In genomic region chr11:64244966-64245365, GRCh38 we compare ENCODE assay signal across 9 cellular contexts. TPM values are rescaled to one million over a fixed set of nuclear protein-coding genes. Genes with fewer than 3 reads are reported as not detected.
DNase-seq lines count a peak whose midpoint lies in the region; ATAC-seq, FAIRE-seq and TF ChIP-seq lines count a peak whose summit lies in the region.
"Had no signal": no experiment of that assay in that cellular context is flagged by ENCODE, and none has a peak within 500 bp of the region (broad histone marks: within the 10 kb centered on the region; RNA-seq: fewer than 3 reads in every experiment).

No MANE protein-coding gene starts in this region.

- no peak overlapping the region for H3K27ac Mint-ChIP-seq in activated naive CD4-positive, alpha-beta T cell treated with anti-CD3 and anti-CD28 coated beads, Interleukin-2, amount 50 U/mL, for 24 hours

- no peaks in the 10 kb centered on the region for H3K27me3 Mint-ChIP-seq in activated naive CD4-positive, alpha-beta T cell treated with anti-CD3 and anti-CD28 coated beads, Interleukin-2, amount 50 U/mL, for 24 hours

- no peaks in the 10 kb centered on the region for H3K27me3 ChIP-seq in GM12878 (replicated peaks in 1 of 2; ENCODE audit: control insufficient read depth in 2 of 2, insufficient read depth in 2 of 2, low read length in 1 of 2)
- no peaks in the 10 kb centered on the region for H3K27me3 ChIP-seq in lower lobe of right lung (ENCODE audit: low read depth)
- no peaks in the 10 kb centered on the region for H3K27me3 ChIP-seq in upper lobe of right lung

- H3K9me3 Mint-ChIP-seq in activated naive CD4-positive, alpha-beta T cell treated with anti-CD3 and anti-CD28 coated beads, Interleukin-2, amount 50 U/mL, for 24 hours = no peaks in the 10 kb centered on the region

- peaks cover 25% of the 10 kb centered on the region for H3K4me1 Mint-ChIP-seq in activated naive CD4-positive, alpha-beta T cell treated with anti-CD3 and anti-CD28 coated beads, Interleukin-2, amount 50 U/mL, for 24 hours

- no peak; the same call in 1 of the 2 replicates for TF ChIP-seq POLR2A in GM12878 (IDR thresholded peaks at IDR 0.05; ENCODE audit: low read depth, low read length)

- in situ Hi-C loops in GM12878 (cut with MboI) = loop anchor here (25.0 kb wide), 1 partner anchor 1617 kb away; the partner anchor contains the start of genes CFL1, EFEMP2 and MUS81

- SMC1A ChIA-PET in GM12878 (lab: Charles Lee; ENCODE audit: uncharacterized antibody, unreplicated experiment) = interaction anchor here (1.8 to 2.0 kb wide), 2 partner anchors 38 to 41 kb away, joined by 5 to 7 read pairs; partner anchors contain the start of gene FERMT3

- TF ChIP-seq RAD21 in GM12878 (IDR thresholded peaks at IDR 0.05; ENCODE audit: insufficient read depth, low read depth, low read length) = no peak

- RAD21 ChIA-PET in GM12878 (lab: Charles Lee; ENCODE audit: unreplicated experiment) = interaction anchor here (0.6 to 8.6 kb wide), 5 partner anchors 11 to 110 kb away, joined by 3 to 104 read pairs (median 4); partner anchors contain the start of genes FERMT3, MACROD1 and VEGFB

- H2AFZ ChIP-seq in GM12878 (ENCODE audit: control insufficient read depth, low read depth, low read length) = no peak overlapping the region

- peak overlapping the region; percentile 80 for H3K4me2 ChIP-seq in GM12878 (ENCODE audit: control insufficient read depth, insufficient read depth)

- peaks cover 0 to 10% of the 10 kb centered on the region in 2 experiments; a peak in 2 of 4 replicates for H3K36me3 ChIP-seq in GM12878 (ENCODE audit: control insufficient read depth in 2 of 2, insufficient read depth in 2 of 2, low read length in 1 of 2)
- peaks cover 13% of the 10 kb centered on the region for H3K36me3 ChIP-seq in lower lobe of right lung
- peaks cover 13% of the 10 kb centered on the region for H3K36me3 ChIP-seq in upper lobe of right lung

- TF ChIP-seq CTCF in GM12878 (IDR thresholded peaks at IDR 0.05 in 2 of 3, conservative IDR thresholded peaks at IDR 0.05 in 1 of 3; ENCODE audit: control insufficient read depth in 2 of 3, extremely low read depth in 1 of 3, insufficient read depth in 1 of 3, low read depth in 3 of 3, low read length in 3 of 3) = no peak
- TF ChIP-seq CTCF in lower lobe of right lung (IDR thresholded peaks at IDR 0.05) = no peak
- no peak for TF ChIP-seq CTCF in upper lobe of right lung (IDR thresholded peaks at IDR 0.05)

- H3K27ac ChIP-seq in GM12878 (ENCODE audit: control insufficient read depth, insufficient read depth) (peak overlapping the region; percentile 90), lower lobe of right lung (peak overlapping the region; percentile 72), upper lobe of right lung (peak overlapping the region; percentile 66)

- H3K4me3 ChIP-seq in GM12878 (peak overlapping the region; percentile 91), lower lobe of right lung (peak overlapping the region; percentile 76), upper lobe of right lung (peak overlapping the region; percentile 73)

- CTCF ChIA-PET in GM12878 (lab: Yijun Ruan, JAX) = interaction anchor here (1.0 to 6.2 kb wide), 6 partner anchors 24 to 60 kb away, joined by 3 to 66 read pairs (median 10); partner anchors contain the start of genes CATSPERZ and FERMT3

- H3K9ac ChIP-seq in GM12878 (ENCODE audit: control insufficient read depth, insufficient read depth, low read length) = peak overlapping the region; percentile 92

- FAIRE-seq in GM12878 (lab: Jason Lieb, UNC) = no peak
- FAIRE-seq: HTR-8/SVneo had no signal

- H3K9me3 ChIP-seq in GM12878 (replicated peaks; ENCODE audit: control insufficient read depth, insufficient read depth, low read length) = no peaks in the 10 kb centered on the region
- no peaks in the 10 kb centered on the region for H3K9me3 ChIP-seq in lower lobe of right lung
- no peaks in the 10 kb centered on the region for H3K9me3 ChIP-seq in upper lobe of right lung

- ATAC-seq in GM12878 = no peak
- no peak for ATAC-seq in lower lobe of right lung
- no peak for ATAC-seq in upper lobe of right lung
- ATAC-seq in HG02759 (IDR thresholded peaks at IDR 0.05; ENCODE audit: unreplicated experiment) = no peak

- 6% methylated on average over 6 of the region's 6 CpGs for WGBS in GM12878 (ENCODE audit: insufficient coverage, insufficient replicate concordance, low lambda C conversion rate, missing lambda C conversion rate)

- H3K36me3 Mint-ChIP-seq in activated naive CD4-positive, alpha-beta T cell treated with anti-CD3 and anti-CD28 coated beads, Interleukin-2, amount 50 U/mL, for 24 hours = no peaks in the 10 kb centered on the region

- H3K79me2 ChIP-seq in GM12878 (ENCODE audit: control insufficient read depth, insufficient read depth, low read length) = peaks cover 38% of the 10 kb centered on the region

- H3K4me1 ChIP-seq in GM12878 (ENCODE audit: control insufficient read depth, insufficient read depth, low read length) (peaks cover 16% of the 10 kb centered on the region), lower lobe of right lung (peaks cover 42% of the 10 kb centered on the region), upper lobe of right lung (peaks cover 27% of the 10 kb centered on the region)

- POLR2A ChIA-PET in GM12878 (lab: Charles Lee) = interaction anchor here (1.3 to 7.4 kb wide), 10 partner anchors 12 to 61 kb away, joined by 3 to 82 read pairs (median 6); partner anchors contain the start of genes BAD, DNAJC4, ESRRA and FERMT3

- H3K4me3 Mint-ChIP-seq in activated naive CD4-positive, alpha-beta T cell treated with anti-CD3 and anti-CD28 coated beads, Interleukin-2, amount 50 U/mL, for 24 hours = peak overlapping the region; percentile 95

- DNase-seq in activated naive CD4-positive, alpha-beta T cell treated with Interleukin-2 at 50 U/mL for 16 hours = no peak
- DNase-seq in GM12878 (ENCODE audit: low read depth, low spot score) = no peak
- DNase-seq in lower lobe of right lung = no peak
- DNase-seq in upper lobe of right lung = no peak
- DNase-seq in NCI-H1092 treated with DMSO at 0.1 percent for 48 hours (lab: John Stamatoyannopoulos, UW) = no peak
- no peak for DNase-seq in GM03348 (ENCODE audit: low spot score)

- intact Hi-C loops in GM12878 (cut with micrococcal nuclease; ENCODE audit: unreplicated experiment) (no loop called here), lower lobe of right lung (cut with DNase I) (no loop called here), upper lobe of right lung (cut with DNase I) (no loop called here)

- BruUV-seq in GM12878 (replicated peaks; lab: Mats Ljungman, UMichigan) = no TSS peak

- no peak for TF ChIP-seq EP300 in GM12878 (IDR thresholded peaks at IDR 0.05; ENCODE audit: borderline replicate concordance in 1 of 2, control insufficient read depth in 1 of 2, low read depth in 2 of 2, low read length in 2 of 2)

- no peaks in the 10 kb centered on the region for H4K20me1 ChIP-seq in GM12878 (ENCODE audit: control insufficient read depth, insufficient read depth)

RNA-seq across cellular contexts. Expression of gene PPP1R14B, which starts 1.8 kb away (rescaled TPM):
- 10.7 and 13.0 TPM in 2 replicates for total RNA-seq in GM12878 (2013; cell fraction: nucleolus; rRNA removed)
- total RNA-seq in GM12878 (2014; rRNA removed) (219 and 251 TPM in 2 replicates), GM12878 (2014; rRNA removed; fragmentation: Illumina TruSeq; extraction: Trizol) (170 and 195 TPM in 2 replicates), GM12878 (2021) (264 and 283 TPM in 2 replicates), lower lobe of right lung (55.4 TPM), upper lobe of right lung (76.5 TPM)
- polyA plus RNA-seq in GM12878 (2011; ENCODE audit: low read depth) = 46.9 TPM
- polyA plus RNA-seq in GM12878 (2011; rRNA removed) (75.7 and 138 TPM in 2 replicates), GM12878 (2014; fragmentation: Illumina TruSeq; extraction: Trizol) (42.7 and 109 TPM in 2 replicates), GM12878 (2014; fragmentation: Nextera tagmentation; extraction: Ambion mirVana) (10 to 100 TPM in 1 of 2 experiments, 1 to 10 TPM in 1; 8.4 to 27.7 TPM), GM12878 (2014; rRNA removed) (222 and 270 TPM in 2 replicates), GM12878 (2016; fragmentation: Nextera tagmentation; extraction: Ambion mirVana) (10 to 100 TPM; 59.7 to 84.0 TPM)
- 154 and 216 TPM in 2 replicates for polyA plus RNA-seq in GM12878 (2011; cell fraction: cytosol; rRNA removed)
- polyA plus RNA-seq in GM12878 (2011; cell fraction: nucleus; rRNA removed) = 118 and 123 TPM in 2 replicates
- polyA plus RNA-seq in GM12878 (2012) = 119 TPM in 2 replicates
- polyA minus RNA-seq in GM12878 (2011; rRNA and poly(A)+ RNA removed) = 29.3 and 51.8 TPM in 2 replicates
- polyA minus RNA-seq in GM12878 (2011; cell fraction: cytosol; rRNA and poly(A)+ RNA removed) = 30.6 and 32.9 TPM in 2 replicates
- polyA minus RNA-seq in GM12878 (2011; cell fraction: nucleus; rRNA and poly(A)+ RNA removed) = 12.5 and 20.9 TPM in 2 replicates

RNA-seq across cellular contexts. Expression of gene FKBP2, which starts 4.1 kb away (rescaled TPM):
- total RNA-seq in GM12878 (2013; cell fraction: nucleolus; rRNA removed) = 9.4 and 12.1 TPM in 2 replicates
- 47.8 and 62.4 TPM in 2 replicates for total RNA-seq in GM12878 (2014; rRNA removed)
- total RNA-seq in GM12878 (2014; rRNA removed; fragmentation: Illumina TruSeq; extraction: Trizol) = 39.1 and 41.5 TPM in 2 replicates
- total RNA-seq in GM12878 (2021) = 31.6 and 37.1 TPM in 2 replicates
- 29.1 TPM for polyA plus RNA-seq in GM12878 (2011; ENCODE audit: low read depth)
- 10.7 and 25.5 TPM in 2 replicates for polyA plus RNA-seq in GM12878 (2011; rRNA removed)
- polyA plus RNA-seq in GM12878 (2011; cell fraction: cytosol; rRNA removed) = 39.3 and 59.8 TPM in 2 replicates
- polyA plus RNA-seq in GM12878 (2011; cell fraction: nucleus; rRNA removed) = 31.1 and 39.6 TPM in 2 replicates
- polyA plus RNA-seq in GM12878 (2012) = 61.8 and 77.4 TPM in 2 replicates
- polyA plus RNA-seq in GM12878 (2014; fragmentation: Illumina TruSeq; extraction: Trizol) = 7.5 and 37.5 TPM in 2 replicates
- 10 to 100 TPM in 1 of 2 experiments, 1 to 10 TPM in 1; 1.8 to 26.8 TPM for polyA plus RNA-seq in GM12878 (2014; fragmentation: Nextera tagmentation; extraction: Ambion mirVana)
- polyA plus RNA-seq in GM12878 (2014; rRNA removed) = 58.6 and 61.9 TPM in 2 replicates
- 10 to 100 TPM; 95.0 to 99.7 TPM for polyA plus RNA-seq in GM12878 (2016; fragmentation: Nextera tagmentation; extraction: Ambion mirVana)
- 10.7 and 22.3 TPM in 2 replicates for polyA minus RNA-seq in GM12878 (2011; rRNA and poly(A)+ RNA removed)
- polyA minus RNA-seq in GM12878 (2011; cell fraction: cytosol; rRNA and poly(A)+ RNA removed) = 14.9 and 15.4 TPM in 2 replicates
- polyA minus RNA-seq in GM12878 (2011; cell fraction: nucleus; rRNA and poly(A)+ RNA removed) = 4.2 and 8.3 TPM in 2 replicates
- 48.2 TPM for total RNA-seq in lower lobe of right lung
- total RNA-seq in upper lobe of right lung = 53.9 TPM

RNA-seq across cellular contexts. Expression of gene PLCB3, which starts 6.4 kb away (rescaled TPM):
- total RNA-seq in GM12878 (2013; cell fraction: nucleolus; rRNA removed) = 9.4 and 10.2 TPM in 2 replicates
- 7.5 and 7.7 TPM in 2 replicates for total RNA-seq in GM12878 (2014; rRNA removed)
- 2.8 and 3.3 TPM in 2 replicates for total RNA-seq in GM12878 (2014; rRNA removed; fragmentation: Illumina TruSeq; extraction: Trizol)
- 7.8 and 10.3 TPM in 2 replicates for total RNA-seq in GM12878 (2021)
- polyA plus RNA-seq in GM12878 (2011; ENCODE audit: low read depth) = 1.5 TPM
- polyA plus RNA-seq in GM12878 (2011; rRNA removed) = 2.0 and 3.2 TPM in 2 replicates
- polyA plus RNA-seq in GM12878 (2011; cell fraction: cytosol; rRNA removed) = 3.8 and 4.1 TPM in 2 replicates
- 24.2 and 27.6 TPM in 2 replicates for polyA plus RNA-seq in GM12878 (2011; cell fraction: nucleus; rRNA removed)
- 5.1 and 5.5 TPM in 2 replicates for polyA plus RNA-seq in GM12878 (2012)
- 1.1 and 3.6 TPM in 2 replicates for polyA plus RNA-seq in GM12878 (2014; fragmentation: Illumina TruSeq; extraction: Trizol)
- under 1 TPM; 0.03 to 0.18 TPM for polyA plus RNA-seq in GM12878 (2014; fragmentation: Nextera tagmentation; extraction: Ambion mirVana)
- 7.3 and 7.6 TPM in 2 replicates for polyA plus RNA-seq in GM12878 (2014; rRNA removed)
- 1 to 10 TPM; 1.4 TPM for polyA plus RNA-seq in GM12878 (2016; fragmentation: Nextera tagmentation; extraction: Ambion mirVana)
- polyA minus RNA-seq in GM12878 (2011; rRNA and poly(A)+ RNA removed) = 4.1 and 5.0 TPM in 2 replicates
- 4.0 and 4.8 TPM in 2 replicates for polyA minus RNA-seq in GM12878 (2011; cell fraction: cytosol; rRNA and poly(A)+ RNA removed)
- 7.3 and 9.2 TPM in 2 replicates for polyA minus RNA-seq in GM12878 (2011; cell fraction: nucleus; rRNA and poly(A)+ RNA removed)
- 31.8 TPM for total RNA-seq in lower lobe of right lung
- 32.4 TPM for total RNA-seq in upper lobe of right lung

RNA-seq across cellular contexts. Expression of gene VEGFB, which starts 10.6 kb away (rescaled TPM):
- total RNA-seq in GM12878 (2013; cell fraction: nucleolus; rRNA removed) = 8.3 and 9.7 TPM in 2 replicates
- 23.3 and 25.4 TPM in 2 replicates for total RNA-seq in GM12878 (2014; rRNA removed)
- 16.3 and 17.5 TPM in 2 replicates for total RNA-seq in GM12878 (2014; rRNA removed; fragmentation: Illumina TruSeq; extraction: Trizol)
- 75.8 and 81.7 TPM in 2 replicates for total RNA-seq in GM12878 (2021)
- 81.9 TPM for polyA plus RNA-seq in GM12878 (2011; ENCODE audit: low read depth)
- 8.4 and 11.1 TPM in 2 replicates for polyA plus RNA-seq in GM12878 (2011; rRNA removed)
- polyA plus RNA-seq in GM12878 (2011; cell fraction: cytosol; rRNA removed) = 15.2 and 15.4 TPM in 2 replicates
- 19.2 and 22.3 TPM in 2 replicates for polyA plus RNA-seq in GM12878 (2011; cell fraction: nucleus; rRNA removed)
- polyA plus RNA-seq in GM12878 (2012) = 116 and 119 TPM in 2 replicates
- 17.0 and 24.2 TPM in 2 replicates for polyA plus RNA-seq in GM12878 (2014; fragmentation: Illumina TruSeq; extraction: Trizol)
- 10 to 100 TPM in 1 of 2 experiments, 1 to 10 TPM in 1; 7.0 to 28.1 TPM for polyA plus RNA-seq in GM12878 (2014; fragmentation: Nextera tagmentation; extraction: Ambion mirVana)
- polyA plus RNA-seq in GM12878 (2014; rRNA removed) = 32.8 and 46.0 TPM in 2 replicates
- 10 to 100 TPM; 12.4 to 12.7 TPM for polyA plus RNA-seq in GM12878 (2016; fragmentation: Nextera tagmentation; extraction: Ambion mirVana)
- polyA minus RNA-seq in GM12878 (2011; rRNA and poly(A)+ RNA removed) = 5.7 and 7.5 TPM in 2 replicates
- 8.7 and 13.7 TPM in 2 replicates for polyA minus RNA-seq in GM12878 (2011; cell fraction: cytosol; rRNA and poly(A)+ RNA removed)
- 3.7 and 3.8 TPM in 2 replicates for polyA minus RNA-seq in GM12878 (2011; cell fraction: nucleus; rRNA and poly(A)+ RNA removed)
- total RNA-seq in lower lobe of right lung = 150 TPM
- 172 TPM for total RNA-seq in upper lobe of right lung

RNA-seq across cellular contexts. Expression of gene DNAJC4, which starts 14.6 kb away (rescaled TPM):
- total RNA-seq in GM12878 (2013; cell fraction: nucleolus; rRNA removed) = 16.4 and 16.5 TPM in 2 replicates
- 19.8 and 26.1 TPM in 2 replicates for total RNA-seq in GM12878 (2014; rRNA removed)
- 19.3 and 22.5 TPM in 2 replicates for total RNA-seq in GM12878 (2014; rRNA removed; fragmentation: Illumina TruSeq; extraction: Trizol)
- 33.7 and 36.4 TPM in 2 replicates for total RNA-seq in GM12878 (2021)
- 16.0 TPM for polyA plus RNA-seq in GM12878 (2011; ENCODE audit: low read depth)
- polyA plus RNA-seq in GM12878 (2011; rRNA removed) = 22.4 and 33.9 TPM in 2 replicates
- polyA plus RNA-seq in GM12878 (2011; cell fraction: cytosol; rRNA removed) = 25.4 and 48.0 TPM in 2 replicates
- 273 and 301 TPM in 2 replicates for polyA plus RNA-seq in GM12878 (2011; cell fraction: nucleus; rRNA removed)
- polyA plus RNA-seq in GM12878 (2012) = 47.6 and 50.2 TPM in 2 replicates
- polyA plus RNA-seq in GM12878 (2014; fragmentation: Illumina TruSeq; extraction: Trizol) = 12.0 and 27.8 TPM in 2 replicates
- polyA plus RNA-seq in GM12878 (2014; fragmentation: Nextera tagmentation; extraction: Ambion mirVana) = 1 to 10 TPM; 3.7 to 9.7 TPM
- 64.9 and 70.6 TPM in 2 replicates for polyA plus RNA-seq in GM12878 (2014; rRNA removed)
- polyA plus RNA-seq in GM12878 (2016; fragmentation: Nextera tagmentation; extraction: Ambion mirVana) = 10 to 100 TPM; 32.4 to 35.0 TPM
- 9.1 and 19.6 TPM in 2 replicates for polyA minus RNA-seq in GM12878 (2011; rRNA and poly(A)+ RNA removed)
- 8.3 and 11.1 TPM in 2 replicates for polyA minus RNA-seq in GM12878 (2011; cell fraction: cytosol; rRNA and poly(A)+ RNA removed)
- polyA minus RNA-seq in GM12878 (2011; cell fraction: nucleus; rRNA and poly(A)+ RNA removed) = 16.4 and 23.9 TPM in 2 replicates
- 39.5 TPM for total RNA-seq in lower lobe of right lung
- total RNA-seq in upper lobe of right lung = 36.4 TPM
